ENCODE assay signal across 8 cellular contexts in genomic region chr2:143513081-143513480, GRCh38.
DNase-seq lines count a peak whose midpoint lies in the region; ATAC-seq, FAIRE-seq and TF ChIP-seq lines count a peak whose summit lies in the region.

No MANE protein-coding gene starts in this region.

- H3F3A ChIP-seq in GM23248 (ENCODE audit: insufficient read depth): peaks cover 10% of the 10 kb centered on the region; the same call in 1 of the 2 replicates

- FAIRE-seq in K562 (lab: Jason Lieb, UNC): peak; percentile 86

- no peak overlapping the region for H3K4me3 Mint-ChIP-seq in immature natural killer cell

- no peaks in the 10 kb centered on the region for H4K20me1 ChIP-seq in GM23248 (ENCODE audit: insufficient read depth)
- H4K20me1 ChIP-seq in K562 (replicated peaks; ENCODE audit: control insufficient read depth, insufficient read depth, low read length): no peaks in the 10 kb centered on the region

- H3K4me2 ChIP-seq in GM23248 (ENCODE audit: unreplicated experiment) (peak overlapping the region; percentile 69), K562 (ENCODE audit: insufficient read depth, low read length) (no peak overlapping the region)

- peak overlapping the region in 1 of 6 donors; percentile 15 for H3K27ac Mint-ChIP-seq in immature natural killer cell

- no peaks in the 10 kb centered on the region for H3K9me2 ChIP-seq in GM23248 (ENCODE audit: insufficient read depth)

- peaks cover 0 to 1% (median 0%) of the 10 kb centered on the region in 3 donors for H3K27me3 Mint-ChIP-seq in immature natural killer cell (ENCODE audit: low read depth in 3 of 3)

- H3K9ac ChIP-seq in GM23248 (no peak overlapping the region), K562 (ENCODE audit: insufficient read depth in 1 of 2, low read depth in 2 of 2, low read length in 2 of 2) (no peak overlapping the region)

- H3K36me3 Mint-ChIP-seq in immature natural killer cell: peaks cover 8 to 27% (median 19%) of the 10 kb centered on the region in 3 donors

- POLR2A ChIA-PET in K562 (lab: Yijun Ruan, JAX): interaction anchor here (1.0 to 1.3 kb wide), 2 partner anchors 9 to 10 kb away, joined by 3 to 4 read pairs; no protein-coding TSS in a partner anchor

- CTCF ChIA-PET in K562 (lab: Yijun Ruan, JAX; ENCODE audit: low intra/inter-chr PET ratio): no interaction called here

- no peak for TF ChIP-seq EP300 in K562 (IDR thresholded peaks at IDR 0.05; ENCODE audit: low read length)

- H3K4me3 ChIP-seq in GM23248 (no peak overlapping the region), MG63 (no peak overlapping the region), K562 (no peak overlapping the region), thyroid gland (replicated peaks in 1 of 3) (no peak overlapping the region)

- peak; percentile 39 for DNase-seq in NCI-H2029 treated with DMSO at 0.1 percent for 48 hours (lab: John Stamatoyannopoulos, UW)
- DNase-seq in NCI-H2029 (lab: John Stamatoyannopoulos, UW): no peak
- DNase-seq in GM23248: peak; percentile 76
- peak; percentile 15 for DNase-seq in MG63
- DNase-seq in K562 (ENCODE audit: extremely low read depth in 1 of 4, low spot score in 3 of 4): peak; percentile 25 to 55 (median 32)
- peak; percentile 1 to 20 (median 18) for DNase-seq in immature natural killer cell
- no peak for DNase-seq in thyroid gland
- DNase-seq in posterior vena cava (ENCODE audit: low spot score): no peak

- no TSS peak for BruUV-seq in K562 (replicated peaks; lab: Mats Ljungman, UMichigan)

- TF ChIP-seq POLR2A in K562 (conservative IDR thresholded peaks at IDR 0.05): no peak
- no peak for TF ChIP-seq POLR2A in thyroid gland (IDR thresholded peaks at IDR 0.05)

- in situ Hi-C loops in GM23248 (cut with MboI): no loop called here
- in situ Hi-C loops in K562 (cut with MboI): no loop called here

- no peaks in the 10 kb centered on the region for H3K9me3 Mint-ChIP-seq in immature natural killer cell

- H3K79me2 ChIP-seq in GM23248 (ENCODE audit: insufficient read depth) (no peaks in the 10 kb centered on the region), K562 (ENCODE audit: control insufficient read depth, insufficient read depth, low read length) (no peaks in the 10 kb centered on the region)

- peaks cover 16% of the 10 kb centered on the region for H3K4me1 ChIP-seq in GM23248 (ENCODE audit: insufficient read depth)
- no peaks in the 10 kb centered on the region; a peak in 1 of 5 replicates for H3K4me1 ChIP-seq in K562 (replicated peaks in 1 of 2; ENCODE audit: control insufficient read depth in 2 of 2, insufficient read depth in 2 of 2, low read length in 2 of 2)
- H3K4me1 ChIP-seq in thyroid gland: no peaks in the 10 kb centered on the region

- intact Hi-C loops in K562 (cut with micrococcal nuclease): no loop called here
- intact Hi-C loops in thyroid gland (cut with DNase I): no loop called here
- intact Hi-C loops in posterior vena cava (cut with DNase I): loop anchor here in 1 of 2 donors (10.0 kb wide), 1 partner anchor 422 kb away; no protein-coding TSS in a partner anchor

- H3K9me1 ChIP-seq in K562 (ENCODE audit: control insufficient read depth, insufficient read depth, low read length): no peaks in the 10 kb centered on the region

- H3K27ac ChIP-seq in GM23248 (no peak overlapping the region), K562 (ENCODE audit: extremely low read depth, low read depth, low read length) (no peak overlapping the region), thyroid gland (no peak overlapping the region)

- H3K36me3 ChIP-seq in GM23248 (ENCODE audit: low read depth): no peaks in the 10 kb centered on the region
- no peaks in the 10 kb centered on the region for H3K36me3 ChIP-seq in MG63
- H3K36me3 ChIP-seq in K562 (ENCODE audit: control insufficient read depth, insufficient read depth, low read length): no peaks in the 10 kb centered on the region
- no peaks in the 10 kb centered on the region for H3K36me3 ChIP-seq in thyroid gland

- no peaks in the 10 kb centered on the region for H3K9me3 ChIP-seq in GM23248 (ENCODE audit: low read depth)
- no peaks in the 10 kb centered on the region for H3K9me3 ChIP-seq in MG63
- no peaks in the 10 kb centered on the region for H3K9me3 ChIP-seq in K562 (replicated peaks; ENCODE audit: control insufficient read depth, insufficient read depth, low read depth, low read length)
- no peaks in the 10 kb centered on the region for H3K9me3 ChIP-seq in thyroid gland

- WGBS in GM23248 (ENCODE audit: low coverage in 1 of 2, low lambda C conversion rate in 2 of 2, missing lambda C conversion rate in 2 of 2), 2 experiments: 2 to 5% methylated on average over 2 of the region's 2 CpGs
- whole genome bisulfite sequencing in K562 (ENCODE audit: insufficient coverage, low coverage, missing lambda C conversion rate): 0% methylated on average over 2 of the region's 2 CpGs
- WGBS in thyroid gland, 2 donors: 10 to 16% methylated on average over 2 of the region's 2 CpGs

- TF ChIP-seq CTCF in K562 (IDR thresholded peaks at IDR 0.05 in 2 of 3, conservative IDR thresholded peaks at IDR 0.05 in 1 of 3; ENCODE audit: insufficient read depth in 2 of 3, low read depth in 1 of 3, low read length in 3 of 3) (peak; percentile 63 to 78 (median 70)), thyroid gland (IDR thresholded peaks at IDR 0.05) (peak in 4 of 6 experiments; percentile 5 to 49 (median 28))

- H2AFZ ChIP-seq in GM23248 (peak overlapping the region; percentile 21; the same call in 1 of the 2 replicates), K562 (ENCODE audit: low read depth, low read length) (peak overlapping the region; percentile 38; the same call in 1 of the 2 replicates)

- peak; percentile 73 to 75 for TF ChIP-seq RAD21 in K562 (CRISPR knock-in tag; conservative IDR thresholded peaks at IDR 0.05 in 1 of 2, IDR thresholded peaks at IDR 0.05 in 1 of 2)

- peaks cover 12 to 22% of the 10 kb centered on the region in 2 donors for H3K4me1 Mint-ChIP-seq in immature natural killer cell

- peak; percentile 92 for ATAC-seq in K562

- H3K27me3 ChIP-seq in GM23248 (replicated peaks; ENCODE audit: insufficient read depth): no peaks in the 10 kb centered on the region
- H3K27me3 ChIP-seq in MG63: no peaks in the 10 kb centered on the region
- H3K27me3 ChIP-seq in K562 (ENCODE audit: control insufficient read depth in 2 of 2, insufficient read depth in 2 of 2, low read length in 2 of 2): no peaks in the 10 kb centered on the region
- no peaks in the 10 kb centered on the region for H3K27me3 ChIP-seq in thyroid gland

TF ChIP-seq in K562, 482 proteins besides CTCF, POLR2A, EP300 and RAD21 (continues in another document):
- no peak for TF ChIP-seq ZNF644 (tag; IDR thresholded peaks at IDR 0.05; ENCODE audit: low read depth)
- TF ChIP-seq ARID3B (CRISPR knock-in tag; IDR thresholded peaks at IDR 0.05; ENCODE audit: borderline replicate concordance): no peak
- TF ChIP-seq POLR2AphosphoS2 (IDR thresholded peaks at IDR 0.05; ENCODE audit: low read length): no peak
- no peak for TF ChIP-seq ZNF655 (CRISPR knock-in tag; IDR thresholded peaks at IDR 0.05)
- TF ChIP-seq STAG1 (CRISPR knock-in tag; IDR thresholded peaks at IDR 0.05; ENCODE audit: borderline replicate concordance): peak; percentile 50; the same call in 1 of the 2 replicates
- TF ChIP-seq TCF15 (CRISPR knock-in tag; IDR thresholded peaks at IDR 0.05): no peak
- no peak for TF ChIP-seq ZNF668 (CRISPR knock-in tag; IDR thresholded peaks at IDR 0.05)
- TF ChIP-seq ADNP (tag; IDR thresholded peaks at IDR 0.05): no peak

Comparison
In these comparisons a context has a peak if more than half of its experiments do, and no peak if none do; other contexts are left out.
1. DNase-seq: peak in NCI-H2029 treated with DMSO at 0.1 percent for 48 hours (single experiment), GM23248 (single experiment), MG63 (single experiment), K562 (4 of 4) and immature natural killer cell (3 of 3); none in NCI-H2029 (single experiment), thyroid gland (0 of 2) and posterior vena cava (single experiment).